In the genomic region with DNA sequence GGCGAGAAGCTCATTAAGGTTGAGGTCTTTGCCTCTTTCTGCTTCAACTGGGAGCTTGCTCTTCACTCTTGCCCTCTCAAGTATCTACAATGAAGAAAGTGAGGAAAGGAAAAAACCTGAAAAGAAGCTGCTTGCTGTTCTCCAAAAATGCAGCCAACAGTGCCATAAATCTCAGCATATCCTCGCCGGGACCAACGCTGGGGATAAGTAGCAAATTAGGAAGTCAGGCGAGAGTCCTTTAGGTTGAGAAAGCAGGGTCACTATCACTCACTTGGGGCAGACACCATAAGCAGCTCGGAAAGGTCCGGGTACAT, we compare ENCODE assay signal across 8 cellular contexts. TPM values are rescaled to one million over a fixed set of nuclear protein-coding genes. Genes with fewer than 3 reads are reported as not detected.
DNase-seq lines count a peak whose midpoint lies in the region; ATAC-seq and TF ChIP-seq lines count a peak whose summit lies in the region.

No MANE protein-coding gene starts in this region.

- peaks cover 31% of the 10 kb centered on the region for H3K4me1 ChIP-seq in mononuclear cell (ENCODE audit: insufficient read depth, low read length)

- DNase-seq in NCI-H187 treated with DMSO at 0.1 percent for 48 hours (lab: John Stamatoyannopoulos, UW) (no peak), SW480 (ENCODE audit: low spot score) (no peak)
- DNase-seq in stimulated activated CD4-positive, alpha-beta T cell treated with anti-CD3 and anti-CD28 coated beads, Interleukin-2, amount 100 ng/mL, for 24 hours, result no peak

- no peaks in the 10 kb centered on the region for H3K9me3 ChIP-seq in mononuclear cell (ENCODE audit: low read depth, low read length)

- H3K9me3 Mint-ChIP-seq in brain, result no peaks in the 10 kb centered on the region

- ATAC-seq in GM18498 (IDR thresholded peaks at IDR 0.05; ENCODE audit: unreplicated experiment) (peak; percentile 50), HG03520 (IDR thresholded peaks at IDR 0.05; ENCODE audit: unreplicated experiment) (peak; percentile 30), GM18909 (IDR thresholded peaks at IDR 0.05; ENCODE audit: poor library complexity, unreplicated experiment) (no peak)

- peak overlapping the region; percentile 94 to 99 (median 99) for H3K4me3 Mint-ChIP-seq in brain

- H3K27ac Mint-ChIP-seq in brain, result peak overlapping the region; percentile 88 to 97 (median 96)

- H3K36me3 Mint-ChIP-seq in brain, result no peaks in the 10 kb centered on the region

- H3K4me3 ChIP-seq in mononuclear cell (ENCODE audit: low read length), result peak overlapping the region; percentile 82

- H3K27me3 ChIP-seq in mononuclear cell (ENCODE audit: insufficient read depth, low read length), result no peaks in the 10 kb centered on the region

- H3K4me1 Mint-ChIP-seq in brain, result peaks cover 52% of the 10 kb centered on the region

- peaks cover 6% of the 10 kb centered on the region for H3K27me3 Mint-ChIP-seq in brain

- no peak for TF ChIP-seq CTCF in brain (conservative IDR thresholded peaks at IDR 0.05)

RNA-seq across cellular contexts. Expression of a gene that starts 0.4 kb away (rescaled TPM):
- polyA plus RNA-seq in brain (ENCODE audit: insufficient read depth, low read depth, low replicate concordance), result 24.1 TPM
- total RNA-seq in mononuclear cell, result 29.6 TPM

RNA-seq across cellular contexts. Expression of a gene that starts 8.6 kb away (rescaled TPM):
- 26.3 TPM for polyA plus RNA-seq in brain (ENCODE audit: insufficient read depth, low read depth, low replicate concordance)
- total RNA-seq in mononuclear cell, result 21.5 TPM
